In the genomic region with DNA sequence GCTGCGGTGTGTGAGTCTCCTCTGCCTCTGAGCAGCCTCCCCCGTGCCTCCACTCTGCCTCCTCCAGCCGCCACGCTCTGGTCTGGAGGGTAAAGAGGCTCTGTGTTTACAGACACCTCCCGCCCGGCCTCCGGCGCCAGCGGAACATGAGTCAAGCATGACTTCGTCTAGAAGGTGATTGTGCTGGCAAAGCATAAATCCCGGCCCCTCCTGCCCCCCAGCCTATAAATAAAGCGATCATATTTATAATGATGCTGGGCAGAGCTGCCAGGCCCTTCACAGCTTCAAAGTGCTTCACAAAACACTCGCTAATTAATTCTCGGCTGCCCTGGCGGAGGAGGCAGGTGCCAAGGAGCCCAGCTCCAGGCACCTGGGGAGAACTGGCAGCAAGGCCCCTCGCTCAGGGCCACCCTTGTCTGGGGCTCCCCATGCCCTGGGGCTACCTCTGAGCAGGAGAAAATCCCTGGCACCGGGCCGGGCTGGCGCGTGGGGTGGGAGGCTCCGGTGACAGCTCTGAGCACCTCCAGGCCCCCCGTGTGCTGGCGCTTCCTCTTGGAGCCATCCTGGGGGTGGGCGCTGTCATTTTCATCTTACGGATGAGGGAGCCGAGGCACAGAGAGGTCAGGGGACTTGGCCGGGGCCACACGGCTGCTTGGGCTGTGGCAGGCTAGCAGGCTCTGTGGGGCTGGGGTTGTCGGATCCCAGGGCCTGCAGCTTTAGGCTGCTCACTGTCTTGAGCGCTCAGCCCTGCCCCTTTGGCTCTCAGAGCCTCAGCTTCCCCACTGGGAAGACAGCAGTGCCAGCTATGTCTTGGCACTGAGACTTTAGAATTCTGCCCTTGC, we compare ENCODE assay signal across 9 cellular contexts.
DNase-seq lines count a peak whose midpoint lies in the region; ATAC-seq and TF ChIP-seq lines count a peak whose summit lies in the region.
"Had no signal": no experiment of that assay in that cellular context is flagged by ENCODE, and none has a peak within 500 bp of the region (broad histone marks: within the 10 kb centered on the region; RNA-seq: fewer than 3 reads in every experiment).

No MANE protein-coding gene starts in this region.

- peaks cover 2% of the 10 kb centered on the region; the same call in 1 of the 2 replicates for H3K36me3 ChIP-seq in H7 (replicated peaks; ENCODE audit: control insufficient read depth, insufficient read depth, low read length)

- H3K27me3 ChIP-seq in dorsolateral prefrontal cortex, result no peaks in the 10 kb centered on the region
- H3K27me3 ChIP-seq in H7 (ENCODE audit: control insufficient read depth, insufficient read depth, low read length), result no peaks in the 10 kb centered on the region

- BruUV-seq in Calu3 (replicated peaks; lab: Mats Ljungman, UMichigan), result no TSS peak

- intact Hi-C loops in Calu3 (cut with micrococcal nuclease; ENCODE audit: unreplicated experiment) (no loop called here), dorsolateral prefrontal cortex (cut with DNase I) (no loop called here)

- H3K36me3 Mint-ChIP-seq in Calu3 (ENCODE audit: insufficient read depth, unreplicated experiment), result peaks cover 5% of the 10 kb centered on the region

- no peaks in the 10 kb centered on the region for H3K9me3 Mint-ChIP-seq in Calu3 (ENCODE audit: low read depth, unreplicated experiment)

- peak; percentile 30 for DNase-seq in Calu3
- DNase-seq in NCI-H226, result peak; percentile 94
- DNase-seq in dorsolateral prefrontal cortex, result peak in 8 of 10 donors; percentile 49 to 85 (median 72)
- peak; percentile 42 for DNase-seq in non-pigmented ciliary epithelial cell (ENCODE audit: low read depth)
- no peak for DNase-seq in H7

- H3K27ac ChIP-seq in dorsolateral prefrontal cortex, result peak overlapping the region in 56 of 59 donors; percentile 5 to 92 (median 68)
- H3K27ac ChIP-seq: PC-9 had no signal

- ATAC-seq in HG02642 (IDR thresholded peaks at IDR 0.05; ENCODE audit: poor library complexity, unreplicated experiment), result no peak
- ATAC-seq in GM18868 (IDR thresholded peaks at IDR 0.05; ENCODE audit: unreplicated experiment), result no peak
- ATAC-seq in GM18517 (IDR thresholded peaks at IDR 0.05; ENCODE audit: unreplicated experiment), result no peak

- CTCF ChIA-PET in Calu3 (lab: Charles Lee), result no interaction called here

- peaks cover 18% of the 10 kb centered on the region for H3K4me1 Mint-ChIP-seq in Calu3 (ENCODE audit: low read depth, unreplicated experiment)

- no peaks in the 10 kb centered on the region for H3K27me3 Mint-ChIP-seq in Calu3 (ENCODE audit: unreplicated experiment)

- no peak overlapping the region for H3K27ac Mint-ChIP-seq in Calu3 (ENCODE audit: unreplicated experiment)

- H3K4me3 ChIP-seq in dorsolateral prefrontal cortex (no peak overlapping the region), H7 (ENCODE audit: insufficient read depth, low read depth, low read length) (no peak overlapping the region)
- H3K4me3 ChIP-seq: PC-9 had no signal

- TF ChIP-seq CTCF in Calu3 (IDR thresholded peaks at IDR 0.05; ENCODE audit: unreplicated experiment) (no peak), dorsolateral prefrontal cortex (IDR thresholded peaks at IDR 0.05 in 54 of 56, conservative IDR thresholded peaks at IDR 0.05 in 2 of 56; ENCODE audit: low read depth in 1 of 56, partially characterized antibody in 56 of 56) (no peak)

- H3K4me3 Mint-ChIP-seq in Calu3 (ENCODE audit: low read depth, unreplicated experiment), result no peak overlapping the region
